1 cellular context compared by ENCODE assay signal in the genomic region with DNA sequence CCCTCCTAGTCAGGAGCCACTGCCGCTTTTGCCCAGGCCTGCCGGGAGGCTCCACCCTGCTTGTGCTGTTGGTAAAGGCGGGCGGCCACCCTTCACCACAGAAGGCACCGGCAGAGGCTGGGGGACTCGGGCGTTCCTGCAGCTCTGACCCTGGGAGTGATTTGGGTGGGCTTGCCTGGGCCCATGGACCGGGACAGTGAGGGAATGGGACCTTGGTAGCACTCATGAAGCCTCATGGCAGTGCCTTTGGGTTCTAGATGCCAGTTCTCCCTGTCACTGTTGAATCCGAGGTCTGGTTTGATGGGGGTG.
TF ChIP-seq lines count a peak whose summit lies in the region.

No MANE protein-coding gene starts in this region.

TF ChIP-seq in GM12878, 131 proteins besides CTCF, POLR2A, EP300 and RAD21:
- TF ChIP-seq HDAC6 (IDR thresholded peaks at IDR 0.05; ENCODE audit: unreplicated experiment) (no peak), BRCA1 (IDR thresholded peaks at IDR 0.05; ENCODE audit: low read depth, low read length) (no peak)
TF ChIP-seq in GM12878: peak in this region for 0.
